Comparison of ENCODE assay signal across 23 cellular contexts in the genomic region with DNA sequence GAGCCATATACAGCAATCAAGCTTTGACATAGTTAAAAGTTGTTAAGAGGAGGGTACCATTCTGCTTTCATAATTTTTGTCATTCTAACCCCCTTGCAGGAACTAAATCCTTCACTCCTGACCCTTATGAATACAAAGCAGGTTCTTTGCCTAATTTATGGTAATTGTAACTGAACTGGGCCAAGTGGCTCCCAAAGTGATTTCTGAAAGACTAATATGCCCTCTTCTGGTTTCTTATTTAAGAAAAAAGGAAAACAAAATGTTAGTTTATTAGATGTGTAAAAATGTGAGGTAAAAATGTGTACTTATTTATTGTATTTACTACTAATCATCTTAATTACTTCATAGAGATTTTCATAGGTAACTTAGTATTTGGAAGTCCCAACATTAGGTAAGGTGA.
DNase-seq lines count a peak whose midpoint lies in the region; ATAC-seq, FAIRE-seq and TF ChIP-seq lines count a peak whose summit lies in the region.
"Had no signal": no experiment of that assay in that cellular context is flagged by ENCODE, and none has a peak within 500 bp of the region (broad histone marks: within the 10 kb centered on the region; RNA-seq: fewer than 3 reads in every experiment).

No MANE protein-coding gene starts in this region.

- H3K27ac ChIP-seq in liver (ENCODE audit: low read depth in 1 of 2, low read length in 2 of 2) (no peak overlapping the region), HepG2 (ENCODE audit: extremely low read length, insufficient read depth, low read length) (no peak overlapping the region), VCaP (peak overlapping the region; percentile 39; the same call in 1 of the 2 replicates), mesendoderm (ENCODE audit: low read depth, low read length) (no peak overlapping the region), osteoblast (ENCODE audit: low read depth, low read length) (no peak overlapping the region)
- H3K27ac ChIP-seq: RWPE1, SK-N-MC had no signal

- no peak for TF ChIP-seq POLR2A in HepG2 (IDR thresholded peaks at IDR 0.05; ENCODE audit: insufficient read depth in 1 of 2, low read depth in 2 of 2, low read length in 2 of 2)

- no peak for TF ChIP-seq CTCF in liver (IDR thresholded peaks at IDR 0.05; ENCODE audit: low read depth, low read length, missing input control)
- TF ChIP-seq CTCF in HepG2 (CRISPR knock-in tag; IDR thresholded peaks at IDR 0.05) = no peak
- TF ChIP-seq CTCF in HFFc6 (IDR thresholded peaks at IDR 0.05) = peak; percentile 29; the same call in 1 of the 2 replicates
- no peak for TF ChIP-seq CTCF in VCaP (conservative IDR thresholded peaks at IDR 0.05)
- no peak for TF ChIP-seq CTCF in osteoblast (IDR thresholded peaks at IDR 0.05; ENCODE audit: extremely low read depth, low read depth, low read length)

- DNase-seq in HepG2 (ENCODE audit: low spot score) = no peak
- DNase-seq in HFFc6 = no peak
- DNase-seq in mesendoderm = peak; percentile 46
- no peak for DNase-seq in DMS153 (lab: John Stamatoyannopoulos, UW)
- DNase-seq in NCI-H1048 (lab: John Stamatoyannopoulos, UW) = no peak
- no peak for DNase-seq in osteoblast (ENCODE audit: insufficient read length, low spot score, missing footprints)
- DNase-seq: Calu3, GF-D8, H9, NCI-H1105, NCI-H1436 treated with DMSO at 0.1 percent for 48 hours, NCI-H1930, NCI-H2107, NCI-H526 treated with DMSO at 0.1 percent for 48 hours, SIG-M5 had no signal

- peaks cover 11% of the 10 kb centered on the region for H3K4me1 Mint-ChIP-seq in HFFc6 (ENCODE audit: low read depth)
- H3K4me1 Mint-ChIP-seq: B cell, IgD-negative memory B cell had no signal

- H3K79me2 ChIP-seq in HepG2 (ENCODE audit: insufficient read depth, low read length) = no peaks in the 10 kb centered on the region
- H3K79me2 ChIP-seq in mesendoderm (ENCODE audit: control insufficient read depth, insufficient read depth, low read length) = no peaks in the 10 kb centered on the region
- peaks cover 36% of the 10 kb centered on the region for H3K79me2 ChIP-seq in osteoblast (ENCODE audit: insufficient read depth, low read length)

- H2BK15ac ChIP-seq in mesendoderm (replicated peaks; ENCODE audit: low read depth) = no peak overlapping the region

- no peaks in the 10 kb centered on the region for H3K9me3 Mint-ChIP-seq in HFFc6
- H3K9me3 Mint-ChIP-seq: H9 had no signal

- H3K4me1 ChIP-seq in liver (ENCODE audit: control insufficient read depth in 4 of 4, insufficient read depth in 4 of 4, low read length in 3 of 4) = no peaks in the 10 kb centered on the region
- H3K4me1 ChIP-seq in HepG2 (ENCODE audit: insufficient read depth, low read length) = no peaks in the 10 kb centered on the region
- no peaks in the 10 kb centered on the region for H3K4me1 ChIP-seq in mesendoderm (ENCODE audit: control insufficient read depth, low read depth, low read length)
- H3K4me1 ChIP-seq in osteoblast (ENCODE audit: insufficient read depth, low read length) = peaks cover 9% of the 10 kb centered on the region

- H2AK5ac ChIP-seq in mesendoderm (ENCODE audit: low read length) = no peak overlapping the region

- H2BK5ac ChIP-seq in mesendoderm (ENCODE audit: low read length) = no peak overlapping the region

- H3K27me3 Mint-ChIP-seq in HFFc6 (ENCODE audit: insufficient read depth) = no peaks in the 10 kb centered on the region
- H3K27me3 Mint-ChIP-seq: B cell, IgD-negative memory B cell had no signal

- POLR2A ChIA-PET in HepG2 (lab: Yijun Ruan, JAX) = no interaction called here

- no peak overlapping the region for H3K4me3 Mint-ChIP-seq in HFFc6
- H3K4me3 Mint-ChIP-seq: B cell, H9, IgD-negative memory B cell had no signal

- intact Hi-C loops in HepG2 (cut with micrococcal nuclease; ENCODE audit: unreplicated experiment) = no loop called here

- in situ Hi-C loops in HepG2 (cut with HindIII; ENCODE audit: extremely low pct_ligation_motif_present, low pct_unique_long_range_greater_than_20kb) = no loop called here

- no peak overlapping the region for H3K18ac ChIP-seq in mesendoderm (ENCODE audit: low read length)

- no peak overlapping the region for H3K56ac ChIP-seq in mesendoderm (ENCODE audit: low read length)

- H3K79me1 ChIP-seq in mesendoderm (ENCODE audit: low read length) = no peaks in the 10 kb centered on the region

- H3K9me3 ChIP-seq in liver (ENCODE audit: control insufficient read depth in 4 of 4, low read length in 3 of 4) = no peaks in the 10 kb centered on the region
- no peaks in the 10 kb centered on the region for H3K9me3 ChIP-seq in HepG2 (ENCODE audit: low read length)
- H3K9me3 ChIP-seq in osteoblast (ENCODE audit: low read depth, low read length) = no peaks in the 10 kb centered on the region

- H3K27me3 ChIP-seq in liver (ENCODE audit: control insufficient read depth in 4 of 4, insufficient read depth in 4 of 4, low read length in 3 of 4) (no peaks in the 10 kb centered on the region), HepG2 (ENCODE audit: control insufficient read depth in 1 of 2, insufficient read depth in 2 of 2, low read length in 2 of 2) (no peaks in the 10 kb centered on the region), mesendoderm (ENCODE audit: insufficient read depth, low read length, poor library complexity) (no peaks in the 10 kb centered on the region), osteoblast (ENCODE audit: insufficient read depth, low read length) (no peaks in the 10 kb centered on the region)

- FAIRE-seq in HepG2 (lab: Jason Lieb, UNC) = no peak
- FAIRE-seq: GM12892 had no signal

- H3K36me3 Mint-ChIP-seq in HFFc6 (ENCODE audit: low read depth) = no peaks in the 10 kb centered on the region; the same call in 1 of the 2 replicates
- H3K36me3 Mint-ChIP-seq: IgD-negative memory B cell had no signal

- no peak overlapping the region for H3K27ac Mint-ChIP-seq in HFFc6
- H3K27ac Mint-ChIP-seq: B cell, H9, IgD-negative memory B cell had no signal

- H3K4me2 ChIP-seq in HepG2 (ENCODE audit: low read depth, low read length) (no peak overlapping the region), mesendoderm (ENCODE audit: low read length) (no peak overlapping the region), osteoblast (ENCODE audit: insufficient read depth, low read length) (no peak overlapping the region)

- H3K9ac ChIP-seq in liver (ENCODE audit: low read depth in 1 of 2, low read length in 2 of 2) (no peak overlapping the region), HepG2 (ENCODE audit: insufficient read depth, low read depth, low read length) (no peak overlapping the region), mesendoderm (ENCODE audit: low read length) (no peak overlapping the region)

- H4K5ac ChIP-seq in mesendoderm (ENCODE audit: low read length) = no peak overlapping the region

- ATAC-seq in HepG2 = no peak
- ATAC-seq: Panc1 had no signal

- TF ChIP-seq RAD21 in liver (IDR thresholded peaks at IDR 0.05) (peak; percentile 60 to 67), HepG2 (CRISPR knock-in tag; IDR thresholded peaks at IDR 0.05) (no peak)

- H4K8ac ChIP-seq in mesendoderm (ENCODE audit: low read depth, low read length) = no peak overlapping the region

- no peak overlapping the region for H2AFZ ChIP-seq in HepG2 (ENCODE audit: low read length)
- no peak overlapping the region for H2AFZ ChIP-seq in osteoblast (ENCODE audit: low read length)

- H4K20me1 ChIP-seq in HepG2 (ENCODE audit: insufficient read depth, low read length) (no peaks in the 10 kb centered on the region), osteoblast (ENCODE audit: insufficient read depth, low read length) (no peaks in the 10 kb centered on the region)

- CTCF ChIA-PET in HepG2 (lab: Yijun Ruan, JAX; ENCODE audit: low intra/inter-chr PET ratio, low total read pairs) = no interaction called here

- H3K4me3 ChIP-seq in liver (ENCODE audit: low read depth in 1 of 3, low read length in 3 of 3) (no peak overlapping the region), HepG2 (replicated peaks in 1 of 3; ENCODE audit: insufficient read depth in 1 of 3, low read depth in 2 of 3, low read length in 3 of 3) (no peak overlapping the region), mesendoderm (ENCODE audit: low read length) (no peak overlapping the region), osteoblast (ENCODE audit: insufficient read depth, low read length) (no peak overlapping the region)
- H3K4me3 ChIP-seq: SK-N-MC had no signal

- H2BK120ac ChIP-seq in mesendoderm (ENCODE audit: low read depth, low read length) = no peak overlapping the region

- no TSS peak for BruUV-seq in HepG2 (replicated peaks; lab: Mats Ljungman, UMichigan)

- TF ChIP-seq EP300 in HepG2 (IDR thresholded peaks at IDR 0.05; ENCODE audit: low read depth in 2 of 2, low read length in 2 of 2) = no peak
- no peak for TF ChIP-seq EP300 in HepG2 (CRISPR knock-in tag; IDR thresholded peaks at IDR 0.05; ENCODE audit: borderline replicate concordance)

- no peaks in the 10 kb centered on the region for H3K36me3 ChIP-seq in liver (ENCODE audit: control insufficient read depth in 4 of 4, insufficient read depth in 3 of 4, low read depth in 1 of 4, low read length in 3 of 4)
- no peaks in the 10 kb centered on the region for H3K36me3 ChIP-seq in HepG2 (replicated peaks in 1 of 2; ENCODE audit: control insufficient read depth in 1 of 2, insufficient read depth in 2 of 2, low read length in 2 of 2)
- no peaks in the 10 kb centered on the region for H3K36me3 ChIP-seq in mesendoderm (ENCODE audit: control insufficient read depth, insufficient read depth, low read length)
- peaks cover 4% of the 10 kb centered on the region for H3K36me3 ChIP-seq in osteoblast (ENCODE audit: insufficient read depth, low read length)

- H3K4ac ChIP-seq in mesendoderm (ENCODE audit: low read depth, low read length) = no peak overlapping the region

- H3K23ac ChIP-seq in mesendoderm (ENCODE audit: low read length) = no peak overlapping the region

TF ChIP-seq in liver, 16 proteins besides CTCF, POLR2A, EP300 and RAD21 (continues in another document):
- TF ChIP-seq NR2F2 (IDR thresholded peaks at IDR 0.05) = no peak
- no peak for TF ChIP-seq GABPA (IDR thresholded peaks at IDR 0.05 in 1 of 2, conservative IDR thresholded peaks at IDR 0.05 in 1 of 2)

TF ChIP-seq in HepG2, 621 proteins besides CTCF, POLR2A, EP300 and RAD21:
- TF ChIP-seq JARID2 (CRISPR knock-in tag; IDR thresholded peaks at IDR 0.05; ENCODE audit: insufficient replicate concordance) (no peak), SOX6 (IDR thresholded peaks at IDR 0.05) (no peak), SOX6 (CRISPR knock-in tag; IDR thresholded peaks at IDR 0.05) (no peak)
